Comparison of ENCODE assay signal across 1 cellular context in genomic region chr19:16191216-16191908, GRCh38.
TF ChIP-seq lines count a peak whose summit lies in the region.

No MANE protein-coding gene starts in this region.

TF ChIP-seq in HCT116, 20 proteins besides CTCF, POLR2A, EP300 and RAD21 (continued from another document):
- no peak for TF ChIP-seq REST (IDR thresholded peaks at IDR 0.05; ENCODE audit: low read depth)
- no peak for TF ChIP-seq EGR1 (IDR thresholded peaks at IDR 0.05; ENCODE audit: low read depth)
- TF ChIP-seq JUND (IDR thresholded peaks at IDR 0.05), result no peak
- TF ChIP-seq TCF7L2 (IDR thresholded peaks at IDR 0.05; ENCODE audit: borderline replicate concordance, extremely low read depth, insufficient read depth, insufficient read length), result no peak
